Comparison of ENCODE assay signal across 34 cellular contexts in the genomic region with DNA sequence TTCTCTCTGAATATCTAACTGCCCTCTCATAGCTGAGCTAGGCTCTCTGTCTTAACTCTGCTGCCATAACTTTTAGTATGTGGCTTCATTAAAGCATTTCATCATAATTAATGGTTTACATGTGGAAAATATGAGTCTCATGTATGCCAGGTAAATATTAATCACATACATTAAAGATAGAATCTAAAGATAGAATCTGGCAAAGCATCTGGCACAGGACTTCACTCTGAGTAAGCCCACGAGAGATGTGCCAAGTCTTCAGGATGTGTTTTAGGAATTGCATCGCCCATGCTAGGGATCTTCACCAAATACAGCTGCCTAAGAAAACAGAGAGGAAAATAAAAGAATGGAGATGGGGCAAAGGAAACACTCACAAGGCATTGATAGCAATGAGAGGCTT.
DNase-seq lines count a peak whose midpoint lies in the region; ATAC-seq, FAIRE-seq and TF ChIP-seq lines count a peak whose summit lies in the region.
"Had no signal": no experiment of that assay in that cellular context is flagged by ENCODE, and none has a peak within 500 bp of the region (broad histone marks: within the 10 kb centered on the region; RNA-seq: fewer than 3 reads in every experiment).

No MANE protein-coding gene starts in this region.

- H3K4me3 ChIP-seq in GM23248 = no peak overlapping the region
- H3K4me3 ChIP-seq in adipocyte (ENCODE audit: low read length) = no peak overlapping the region
- H3K4me3 ChIP-seq in fibroblast of mammary gland (ENCODE audit: control insufficient read depth, low read depth, low read length) = no peak overlapping the region
- no peak overlapping the region for H3K4me3 ChIP-seq in pancreas
- H3K4me3 ChIP-seq: BLaER1 treated with 17β-estradiol and CSF1 and Interleukin-3, amounts not matched to agents 10 nM and 100 nM; coronary artery; GM12878; GM23338; left ventricle myocardium inferior; smooth muscle cell; transverse colon had no signal

- H3K27ac Mint-ChIP-seq in T-helper 2 cell treated with Interferon-gamma antibody and Interleukin-4, amounts not matched to agents 5 μg/mL and 100 μg/mL, for 36 hours = no peak overlapping the region
- H3K27ac Mint-ChIP-seq: activated CD4-positive, alpha-beta T cell treated with anti-CD3 and anti-CD28 coated beads, Interleukin-2, amount 10 ng/mL, durations not matched to agents 24 days and 14 days; activated naive CD8-positive, alpha-beta T cell treated with anti-CD3 and anti-CD28 coated beads, Interleukin-2, amount 50 U/mL, for 24 hours; endodermal cell; GM23338; naive B cell had no signal

- TF ChIP-seq CTCF in fibroblast of mammary gland (conservative IDR thresholded peaks at IDR 0.05; ENCODE audit: control insufficient read depth, insufficient read depth, low read depth, low read length) = no peak
- no peak for TF ChIP-seq CTCF in pancreas (IDR thresholded peaks at IDR 0.05)

- H3K79me2 ChIP-seq in GM23248 (ENCODE audit: insufficient read depth) = no peaks in the 10 kb centered on the region

- no peak for FAIRE-seq in pancreas (lab: Jason Lieb, UNC)
- no peak for FAIRE-seq in GM19239 (lab: Jason Lieb, UNC)
- FAIRE-seq: GM12878, HepG2, islet of Langerhans had no signal

- H3K27ac ChIP-seq in GM23248 (peak overlapping the region; percentile 21), pancreas (no peak overlapping the region)
- H3K27ac ChIP-seq: BLaER1 treated with 17β-estradiol and CSF1 and Interleukin-3, amounts not matched to agents 10 nM and 100 nM; brain microvascular endothelial cell; coronary artery; left ventricle myocardium inferior; transverse colon; WERI-Rb-1 had no signal

- no peak overlapping the region for H3K4me3 Mint-ChIP-seq in T-helper 2 cell treated with Interferon-gamma antibody and Interleukin-4, amounts not matched to agents 5 μg/mL and 100 μg/mL, for 36 hours
- H3K4me3 Mint-ChIP-seq: activated CD4-positive, alpha-beta T cell treated with anti-CD3 and anti-CD28 coated beads, Interleukin-2, amount 10 ng/mL, durations not matched to agents 24 days and 14 days; activated naive CD8-positive, alpha-beta T cell treated with anti-CD3 and anti-CD28 coated beads, Interleukin-2, amount 50 U/mL, for 24 hours; activated T-cell treated with anti-CD3 and anti-CD28 coated beads, Interleukin-2, amount 50 U/mL, for 4 hours; endodermal cell; GM23338; naive B cell had no signal

- H3K27me3 Mint-ChIP-seq in T-helper 2 cell treated with Interferon-gamma antibody and Interleukin-4, amounts not matched to agents 5 μg/mL and 100 μg/mL, for 36 hours (ENCODE audit: low read depth) = no peaks in the 10 kb centered on the region
- H3K27me3 Mint-ChIP-seq: activated CD4-positive, alpha-beta T cell treated with anti-CD3 and anti-CD28 coated beads, Interleukin-2, amount 10 ng/mL, durations not matched to agents 24 days and 14 days; activated naive CD8-positive, alpha-beta T cell treated with anti-CD3 and anti-CD28 coated beads, Interleukin-2, amount 50 U/mL, for 24 hours; naive B cell had no signal

- no peaks in the 10 kb centered on the region for H3K27me3 ChIP-seq in GM23248 (replicated peaks; ENCODE audit: insufficient read depth)
- H3K27me3 ChIP-seq in adipocyte (replicated peaks; ENCODE audit: control insufficient read depth, insufficient read depth, low read length) = no peaks in the 10 kb centered on the region
- H3K27me3 ChIP-seq in pancreas = no peaks in the 10 kb centered on the region
- H3K27me3 ChIP-seq: BLaER1 treated with 17β-estradiol and CSF1 and Interleukin-3, amounts not matched to agents 10 nM and 100 nM; brain microvascular endothelial cell; transverse colon had no signal

- intact Hi-C loops in pancreas (cut with DNase I) = no loop called here

- H3K9me2 ChIP-seq in GM23248 (ENCODE audit: insufficient read depth) = peaks cover 3% of the 10 kb centered on the region; the same call in 1 of the 2 replicates

- H3K36me3 ChIP-seq in GM23248 (ENCODE audit: low read depth) = 0 out of 2 replicates have a peak, but pooled peaks cover 4% of the 10 kb centered on the region
- H3K36me3 ChIP-seq in adipocyte (ENCODE audit: control insufficient read depth, insufficient read depth, low read length, severe bottlenecking) = no peaks in the 10 kb centered on the region
- H3K36me3 ChIP-seq in pancreas = no peaks in the 10 kb centered on the region
- H3K36me3 ChIP-seq: brain microvascular endothelial cell, left ventricle myocardium inferior, transverse colon, WERI-Rb-1 had no signal

- H3K4me2 ChIP-seq in GM23248 (ENCODE audit: unreplicated experiment) = peak overlapping the region; percentile 37
- H3K4me2 ChIP-seq: BLaER1 treated with 17β-estradiol and CSF1 and Interleukin-3, amounts not matched to agents 10 nM and 100 nM; GM23338; smooth muscle cell had no signal

- ATAC-seq in pancreas (no peak), HG03342 (IDR thresholded peaks at IDR 0.05; ENCODE audit: unreplicated experiment) (no peak)
- ATAC-seq: activated naive CD8-positive, alpha-beta T cell treated with anti-CD3 and anti-CD28 coated beads, Interleukin-2, amount 50 U/mL, for 24 hours; activated T-cell treated with anti-CD3 and anti-CD28 coated beads, Interleukin-2, amount 50 U/mL, for 4 hours; esophagus mucosa; GM12878; GM23338; HepG2 had no signal

- DNase-seq in AG08395 (ENCODE audit: low spot score) = peak; percentile 6
- DNase-seq in GM23248 = peak; percentile 69
- DNase-seq in adipocyte (ENCODE audit: low read depth) = peak; percentile 11
- peak; percentile 66 for DNase-seq in fibroblast of mammary gland (ENCODE audit: low read depth)
- no peak for DNase-seq in pancreas
- DNase-seq in T-helper 2 cell treated with Interferon-gamma antibody and Interleukin-4, amounts not matched to agents 5 μg/mL and 100 μg/mL, for 36 hours (ENCODE audit: low spot score) = no peak
- no peak for DNase-seq in GM19239 (ENCODE audit: insufficient read length, low spot score)
- DNase-seq: activated CD4-positive, alpha-beta T cell treated with anti-CD3 and anti-CD28 coated beads, Interleukin-2, amount 10 ng/mL, durations not matched to agents 24 days and 14 days; activated naive CD8-positive, alpha-beta T cell treated with anti-CD3 and anti-CD28 coated beads, Interleukin-2, amount 50 U/mL, for 24 hours; activated T-cell treated with anti-CD3 and anti-CD28 coated beads, Interleukin-2, amount 50 U/mL, for 4 hours; brain microvascular endothelial cell; DMS79 treated with DMSO at 0.1 percent for 48 hours; endodermal cell; Kasumi-1; left ventricle myocardium inferior; naive B cell; NCI-H1092; NCI-H187; NCI-H526; nucleus accumbens; SHP77; stimulated activated CD4-positive, alpha-beta T cell treated with anti-CD3 and anti-CD28 coated beads, Interleukin-1b, Interleukin-23, amount 100 ng/mL, for 48 hours; T-helper 9 cell; transverse colon; WERI-Rb-1 had no signal

- in situ Hi-C loops in GM23248 (cut with MboI) = no loop called here

- H3K9ac ChIP-seq in GM23248 (no peak overlapping the region), adipocyte (ENCODE audit: low read length) (no peak overlapping the region)
- H3K9ac ChIP-seq: BLaER1 treated with 17β-estradiol and CSF1 and Interleukin-3, amounts not matched to agents 10 nM and 100 nM had no signal

- peaks cover 36% of the 10 kb centered on the region for H3K4me1 ChIP-seq in GM23248 (ENCODE audit: insufficient read depth)
- peaks cover 26% of the 10 kb centered on the region for H3K4me1 ChIP-seq in adipocyte (ENCODE audit: control insufficient read depth, insufficient read depth, low read length)
- H3K4me1 ChIP-seq in pancreas = no peaks in the 10 kb centered on the region
- H3K4me1 ChIP-seq: left ventricle myocardium inferior, transverse colon had no signal

- H3K9me3 ChIP-seq in GM23248 (ENCODE audit: low read depth) = no peaks in the 10 kb centered on the region
- no peaks in the 10 kb centered on the region for H3K9me3 ChIP-seq in adipocyte (ENCODE audit: control insufficient read depth, low read length)
- H3K9me3 ChIP-seq in pancreas = no peaks in the 10 kb centered on the region
- H3K9me3 ChIP-seq: left ventricle myocardium inferior, transverse colon had no signal

- H4K20me1 ChIP-seq in GM23248 (ENCODE audit: insufficient read depth) = no peaks in the 10 kb centered on the region
- H4K20me1 ChIP-seq: BLaER1 treated with 17β-estradiol and CSF1 and Interleukin-3, amounts not matched to agents 10 nM and 100 nM had no signal

- H3F3A ChIP-seq in GM23248 (ENCODE audit: insufficient read depth) = peaks cover 16% of the 10 kb centered on the region; the same call in 1 of the 2 replicates

- WGBS in GM23248 (ENCODE audit: low coverage in 1 of 2, low lambda C conversion rate in 2 of 2, missing lambda C conversion rate in 2 of 2), 2 experiments = 13 to 24% methylated on average over 2 of the region's 2 CpGs
- 84 to 88% methylated on average over 2 of the region's 2 CpGs for WGBS in pancreas, 2 donors

- H3K9me3 Mint-ChIP-seq in T-helper 2 cell treated with Interferon-gamma antibody and Interleukin-4, amounts not matched to agents 5 μg/mL and 100 μg/mL, for 36 hours = no peaks in the 10 kb centered on the region
- H3K9me3 Mint-ChIP-seq: activated CD4-positive, alpha-beta T cell treated with anti-CD3 and anti-CD28 coated beads, Interleukin-2, amount 10 ng/mL, durations not matched to agents 24 days and 14 days; activated naive CD8-positive, alpha-beta T cell treated with anti-CD3 and anti-CD28 coated beads, Interleukin-2, amount 50 U/mL, for 24 hours; activated T-cell treated with anti-CD3 and anti-CD28 coated beads, Interleukin-2, amount 50 U/mL, for 4 hours; endodermal cell; GM23338; naive B cell had no signal

- H3K4me1 Mint-ChIP-seq in T-helper 2 cell treated with Interferon-gamma antibody and Interleukin-4, amounts not matched to agents 5 μg/mL and 100 μg/mL, for 36 hours (ENCODE audit: low read depth) = no peaks in the 10 kb centered on the region
- H3K4me1 Mint-ChIP-seq: activated CD4-positive, alpha-beta T cell treated with anti-CD3 and anti-CD28 coated beads, Interleukin-2, amount 10 ng/mL, durations not matched to agents 24 days and 14 days; activated naive CD8-positive, alpha-beta T cell treated with anti-CD3 and anti-CD28 coated beads, Interleukin-2, amount 50 U/mL, for 24 hours; naive B cell had no signal

- peaks cover 7% of the 10 kb centered on the region for H3K36me3 Mint-ChIP-seq in T-helper 2 cell treated with Interferon-gamma antibody and Interleukin-4, amounts not matched to agents 5 μg/mL and 100 μg/mL, for 36 hours (ENCODE audit: low read depth)
- H3K36me3 Mint-ChIP-seq: naive B cell had no signal

- H2AFZ ChIP-seq in GM23248 = peak overlapping the region; percentile 6; the same call in 1 of the 2 replicates
- H2AFZ ChIP-seq: GM23338 had no signal

Comparison
In these comparisons a context has a peak if more than half of its experiments do, and no peak if none do; other contexts are left out.
1. DNase-seq: peak in AG08395 (single experiment), GM23248 (single experiment), adipocyte (single experiment) and fibroblast of mammary gland (single experiment); none in pancreas (0 of 6), T-helper 2 cell treated with Interferon-gamma antibody and Interleukin-4, amounts not matched to agents 5 μg/mL and 100 μg/mL, for 36 hours (single experiment) and GM19239 (single experiment).